In the genomic region with DNA sequence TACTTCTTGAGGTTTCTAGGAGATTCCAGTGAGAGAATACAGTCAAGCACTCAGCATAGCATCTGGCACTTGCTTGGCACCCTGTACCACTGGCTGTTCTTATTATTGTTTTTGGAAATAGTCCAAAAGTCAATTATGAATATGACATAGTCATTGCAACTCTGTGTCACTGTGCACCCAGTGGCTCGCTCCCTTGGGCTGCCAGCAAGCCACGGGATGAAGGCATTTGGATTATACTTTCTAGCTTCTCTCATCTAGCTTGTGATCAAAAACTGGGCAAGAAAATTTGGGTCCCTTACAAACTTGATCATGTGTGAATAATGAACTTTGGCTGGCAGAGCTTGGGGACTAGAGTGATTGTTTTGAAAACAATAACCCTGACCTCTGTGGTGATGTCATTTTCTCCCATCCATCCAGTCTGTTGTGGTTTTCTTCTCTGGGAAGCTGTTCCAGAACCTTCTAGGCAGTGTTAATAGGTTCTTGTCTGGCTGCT, we compare ENCODE assay signal across 12 cellular contexts. TPM values are rescaled to one million over a fixed set of nuclear protein-coding genes. Genes with fewer than 3 reads are reported as not detected.
DNase-seq lines count a peak whose midpoint lies in the region; ATAC-seq, FAIRE-seq and TF ChIP-seq lines count a peak whose summit lies in the region.
"Had no signal": no experiment of that assay in that cellular context is flagged by ENCODE, and none has a peak within 500 bp of the region (broad histone marks: within the 10 kb centered on the region; RNA-seq: fewer than 3 reads in every experiment).

No MANE protein-coding gene starts in this region.

- TF ChIP-seq CTCF in right atrium auricular region (IDR thresholded peaks at IDR 0.05): no peak
- no peak for TF ChIP-seq CTCF in osteocyte (IDR thresholded peaks at IDR 0.05)
- TF ChIP-seq CTCF in lower leg skin (IDR thresholded peaks at IDR 0.05): no peak

- H3K9ac ChIP-seq in adipocyte (ENCODE audit: low read length): no peak overlapping the region

- no peak overlapping the region for H3K4me3 Mint-ChIP-seq in osteocyte (ENCODE audit: unreplicated experiment)
- H3K4me3 Mint-ChIP-seq: memory B cell had no signal

- H3K27ac Mint-ChIP-seq in osteocyte (ENCODE audit: unreplicated experiment): no peak overlapping the region
- H3K27ac Mint-ChIP-seq: memory B cell had no signal

- H3K4me1 ChIP-seq in right atrium auricular region: peaks cover 0 to 10% of the 10 kb centered on the region in 2 donors
- peaks cover 6% of the 10 kb centered on the region for H3K4me1 ChIP-seq in adipocyte (ENCODE audit: control insufficient read depth, insufficient read depth, low read length)

- H3K4me3 ChIP-seq in right atrium auricular region (no peak overlapping the region), adipocyte (ENCODE audit: low read length) (no peak overlapping the region), lower leg skin (ENCODE audit: low read depth, poor library complexity, severe bottlenecking) (no peak overlapping the region)

- DNase-seq in Right ventricle myocardium inferior (ENCODE audit: missing footprints): no peak
- DNase-seq in right atrium auricular region (ENCODE audit: low spot score): no peak
- peak; percentile 10 for DNase-seq in adipocyte (ENCODE audit: low read depth)
- no peak for DNase-seq in osteocyte (ENCODE audit: extremely low spot score, unreplicated experiment)
- no peak for DNase-seq in activated CD8-positive, alpha-beta memory T cell treated with anti-CD3 and anti-CD28 coated beads for 24 hours
- DNase-seq in lower leg skin (ENCODE audit: low spot score in 2 of 2): no peak
- DNase-seq: activated CD4-positive, alpha-beta T cell treated with anti-CD3 and anti-CD28 coated beads for 1 hour; cerebellar nuclear complex; NCI-H187 treated with DMSO at 0.1 percent for 48 hours had no signal

- no peaks in the 10 kb centered on the region for H3K36me3 Mint-ChIP-seq in osteocyte (ENCODE audit: unreplicated experiment)
- H3K36me3 Mint-ChIP-seq: memory B cell had no signal

- intact Hi-C loops in Right ventricle myocardium inferior (cut with DNase I): no loop called here
- intact Hi-C loops in lower leg skin (cut with DNase I; ENCODE audit: low total_unique reads): no loop called here

- no peak for TF ChIP-seq POLR2A in lower leg skin (IDR thresholded peaks at IDR 0.05)

- peak; percentile 36 for FAIRE-seq in islet of Langerhans (lab: Jason Lieb, UNC)

- H3K27me3 ChIP-seq in right atrium auricular region (no peaks in the 10 kb centered on the region), adipocyte (replicated peaks; ENCODE audit: control insufficient read depth, insufficient read depth, low read length) (no peaks in the 10 kb centered on the region)

- no peak overlapping the region for H3K27ac ChIP-seq in right atrium auricular region

- 33 to 36% methylated on average over 2 of the region's 2 CpGs for WGBS in lower leg skin, 2 donors

- H3K4me1 Mint-ChIP-seq in osteocyte (ENCODE audit: unreplicated experiment): no peaks in the 10 kb centered on the region
- H3K4me1 Mint-ChIP-seq: memory B cell had no signal

- H3K9me3 ChIP-seq in right atrium auricular region: no peaks in the 10 kb centered on the region
- no peaks in the 10 kb centered on the region for H3K9me3 ChIP-seq in adipocyte (ENCODE audit: control insufficient read depth, low read length)

- H3K36me3 ChIP-seq in right atrium auricular region: no peaks in the 10 kb centered on the region
- H3K36me3 ChIP-seq in adipocyte (ENCODE audit: control insufficient read depth, insufficient read depth, low read length, severe bottlenecking): no peaks in the 10 kb centered on the region

- H3K9me3 Mint-ChIP-seq in osteocyte (ENCODE audit: unreplicated experiment): peaks cover 4% of the 10 kb centered on the region

- ATAC-seq in Right ventricle myocardium inferior (peak; percentile 80), HG02588 (IDR thresholded peaks at IDR 0.05; ENCODE audit: unreplicated experiment) (no peak)

- H3K27me3 Mint-ChIP-seq in osteocyte (ENCODE audit: unreplicated experiment): no peaks in the 10 kb centered on the region
- H3K27me3 Mint-ChIP-seq: memory B cell had no signal

RNA-seq across cellular contexts. Expression of gene LIMCH1, which starts 32.8 kb away (rescaled TPM):
- total RNA-seq in Right ventricle myocardium inferior (294 TPM), right atrium auricular region (100 to 1,000 TPM in 1 of 2 donors, 10 to 100 TPM in 1; 76.1 to 101 TPM), osteocyte (0.29 and 0.43 TPM in 2 replicates), lower leg skin (10 to 100 TPM in 2 of 4 donors, 1 to 10 TPM in 2; 7.5 to 18.9 (median 10.7) TPM)
